Comparison of ENCODE assay signal across 8 cellular contexts in genomic region chrX:150683536-150684146, GRCh38. TPM values are rescaled to one million over a fixed set of nuclear protein-coding genes. Genes with fewer than 3 reads are reported as not detected.
A peak's percentile ranks its signal among the peaks of the same experiment; 100 is the strongest.
DNase-seq lines count a peak whose midpoint lies in the region; ATAC-seq and TF ChIP-seq lines count a peak whose summit lies in the region.

No MANE protein-coding gene starts in this region.

- H3K4me3 ChIP-seq in DOHH2 (ENCODE audit: low read length): no peak overlapping the region
- no peak overlapping the region for H3K4me3 ChIP-seq in aorta (ENCODE audit: low read length in 2 of 2)

- H3K9me3 ChIP-seq in DOHH2 (ENCODE audit: control insufficient read depth, insufficient read depth, low read length) (no peaks in the 10 kb centered on the region), aorta (ENCODE audit: control insufficient read depth, low read length) (no peaks in the 10 kb centered on the region)

- POLR2A ChIA-PET in WTC11 (lab: Charles Lee): no interaction called here

- H3K36me3 ChIP-seq in DOHH2 (ENCODE audit: control insufficient read depth, low read length) (no peaks in the 10 kb centered on the region), aorta (ENCODE audit: control insufficient read depth in 1 of 2, insufficient read depth in 2 of 2, low read length in 1 of 2) (no peaks in the 10 kb centered on the region)

- intact Hi-C loops in aorta (cut with DNase I): loop anchor here in 1 of 2 donors (2.0 kb wide), 1 partner anchor 33 kb away; no protein-coding TSS in a partner anchor

- peak; percentile 59 for ATAC-seq in WTC11
- no peak for ATAC-seq in aorta (ENCODE audit: low FRiP score)

- no peaks in the 10 kb centered on the region for H3K27me3 ChIP-seq in DOHH2 (ENCODE audit: control insufficient read depth, low read length)
- H3K27me3 ChIP-seq in aorta (ENCODE audit: control insufficient read depth in 1 of 2, insufficient read depth in 2 of 2, low read length in 1 of 2): no peaks in the 10 kb centered on the region

- peak; percentile 66 for TF ChIP-seq CTCF in 22Rv1 (IDR thresholded peaks at IDR 0.05)
- peak; percentile 59 for TF ChIP-seq CTCF in DOHH2 (IDR thresholded peaks at IDR 0.05; ENCODE audit: low read depth, low read length, poor library complexity, severe bottlenecking)
- 0 out of 2 replicates have a peak, but pooled peaks have one; percentile 15 for TF ChIP-seq CTCF in WTC11 (IDR thresholded peaks at IDR 0.05)

- H3K36me3 Mint-ChIP-seq in WTC11: no peaks in the 10 kb centered on the region

- H3K9me3 Mint-ChIP-seq in WTC11: peaks cover 4% of the 10 kb centered on the region

- no peak overlapping the region for H3K27ac Mint-ChIP-seq in WTC11

- peaks cover 1% of the 10 kb centered on the region for H3K4me1 ChIP-seq in DOHH2 (ENCODE audit: control insufficient read depth, low read length)
- H3K4me1 ChIP-seq in aorta (ENCODE audit: control insufficient read depth in 1 of 2, insufficient read depth in 2 of 2, low read length in 2 of 2): no peaks in the 10 kb centered on the region

- H3K27ac ChIP-seq in 22Rv1 (no peak overlapping the region), DOHH2 (ENCODE audit: low read depth, low read length) (no peak overlapping the region), aorta (ENCODE audit: low read depth in 1 of 2, low read length in 2 of 2) (no peak overlapping the region)

- 39 to 64% methylated on average over 7 of the region's 7 CpGs for WGBS in aorta, 2 donors

- no peak overlapping the region for H3K4me2 ChIP-seq in DOHH2 (ENCODE audit: low read length)

- no peaks in the 10 kb centered on the region for H3K9me2 ChIP-seq in DOHH2 (replicated peaks; ENCODE audit: control insufficient read depth, low read length)

- no peaks in the 10 kb centered on the region for H4K20me1 ChIP-seq in DOHH2 (ENCODE audit: control insufficient read depth, insufficient read depth, low read depth, low read length)

- DNase-seq in NCI-H1092 treated with DMSO at 0.1 percent for 48 hours (lab: John Stamatoyannopoulos, UW) (peak; percentile 25), WTC11 (ENCODE audit: low spot score) (no peak), kidney tubule cell (ENCODE audit: low spot score) (peak; percentile 57), pons (ENCODE audit: low spot score) (no peak), aorta (no peak), OCI-M2 (lab: John Stamatoyannopoulos, UW; ENCODE audit: unreplicated experiment) (no peak)

- no peaks in the 10 kb centered on the region for H3F3A ChIP-seq in DOHH2 (ENCODE audit: control insufficient read depth, insufficient read depth)

- CTCF ChIA-PET in WTC11 (lab: Charles Lee): interaction anchor here (0.6 to 1.6 kb wide), 18 partner anchors 9 to 745 kb away, joined by 3 to 14 read pairs (median 4); partner anchors contain the start of genes EOLA2 and MTMR1

- H3K4me3 Mint-ChIP-seq in WTC11: no peak overlapping the region

- peaks cover 11% of the 10 kb centered on the region for H3K4me1 Mint-ChIP-seq in WTC11

- H3K79me2 ChIP-seq in DOHH2 (ENCODE audit: control insufficient read depth, low read length): no peaks in the 10 kb centered on the region

- H3K27me3 Mint-ChIP-seq in WTC11 (ENCODE audit: low read depth): no peaks in the 10 kb centered on the region

TF ChIP-seq in WTC11, 78 proteins besides CTCF, POLR2A, EP300 and RAD21:
- TF ChIP-seq ZNF317 (CRISPR knock-in tag; IDR thresholded peaks at IDR 0.05; ENCODE audit: borderline replicate concordance, low read depth) (no peak), USF2 (CRISPR knock-in tag; IDR thresholded peaks at IDR 0.05) (no peak), TCF7 (CRISPR knock-in tag; IDR thresholded peaks at IDR 0.05; ENCODE audit: low read depth) (no peak), MYBL2 (CRISPR knock-in tag; IDR thresholded peaks at IDR 0.05) (no peak), FOXP1 (CRISPR knock-in tag; IDR thresholded peaks at IDR 0.05; ENCODE audit: borderline replicate concordance) (no peak), MAX (CRISPR knock-in tag; IDR thresholded peaks at IDR 0.05) (no peak), ZNF671 (CRISPR knock-in tag; IDR thresholded peaks at IDR 0.05) (no peak), PRRX2 (CRISPR knock-in tag; IDR thresholded peaks at IDR 0.05) (no peak)

RNA-seq across cellular contexts. Expression of gene MTMR1, which starts 9.6 kb away (rescaled TPM):
- total RNA-seq in WTC11 (2021) (15.6 to 19.6 TPM (median 16.7 TPM) in 3 replicates), aorta (10 to 100 TPM; 24.0 to 24.2 TPM)
- 10 to 100 TPM; 10.2 to 13.4 TPM for polyA plus RNA-seq in aorta

Comparison
In these comparisons a context has a peak if more than half of its experiments do, and no peak if none do; other contexts are left out.
1. CTCF ChIP-seq: peak in every context shown above with its lines; median percentile 66 in 22Rv1; 59 in DOHH2; 15 in WTC11.
2. DNase-seq: peak in NCI-H1092 treated with DMSO at 0.1 percent for 48 hours (single experiment) and kidney tubule cell (single experiment); none in WTC11 (single experiment), pons (single experiment), aorta (0 of 2) and OCI-M2 (single experiment).